ENCODE assay signal across 23 cellular contexts in the genomic region with DNA sequence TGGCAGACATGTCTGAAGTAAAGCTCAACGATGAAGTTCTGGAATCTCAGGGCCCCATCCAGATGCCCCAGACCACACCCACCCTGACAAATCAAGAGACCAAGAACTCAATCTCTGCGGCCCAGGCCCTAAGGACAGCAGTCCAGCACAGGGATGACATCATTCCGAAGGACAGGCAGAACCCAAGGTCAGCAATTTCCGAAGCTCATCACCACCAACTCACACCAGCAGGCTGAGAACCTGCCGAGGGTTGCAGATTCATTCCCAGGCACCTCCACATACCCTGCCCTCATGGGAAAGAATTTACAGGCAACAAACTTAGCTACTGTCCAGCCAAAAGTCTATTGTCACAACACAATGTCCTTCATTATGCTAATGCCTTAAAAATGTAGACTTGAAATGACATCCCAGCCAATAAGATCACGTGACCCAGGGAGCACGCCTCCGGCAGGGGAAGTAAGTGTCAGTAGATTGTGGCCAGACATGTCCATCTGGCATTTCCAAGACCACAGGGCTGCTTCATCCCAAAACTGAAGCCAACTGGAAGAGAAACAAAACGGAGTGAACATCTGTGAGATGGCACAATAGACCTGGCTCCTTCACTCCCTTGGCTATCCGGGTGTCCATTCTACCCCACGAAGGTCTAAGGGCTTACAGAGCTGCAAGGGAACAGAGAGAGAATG.
DNase-seq lines count a peak whose midpoint lies in the region; ATAC-seq and TF ChIP-seq lines count a peak whose summit lies in the region.
"Had no signal": no experiment of that assay in that cellular context is flagged by ENCODE, and none has a peak within 500 bp of the region (broad histone marks: within the 10 kb centered on the region; RNA-seq: fewer than 3 reads in every experiment).

No MANE protein-coding gene starts in this region.

- CTCF ChIA-PET in OCI-LY7 (lab: Charles Lee; ENCODE audit: unreplicated experiment) = no interaction called here

- no peaks in the 10 kb centered on the region for H3K9me3 Mint-ChIP-seq in activated naive CD8-positive, alpha-beta T cell treated with anti-CD3 and anti-CD28 coated beads for 36 hours
- H3K9me3 Mint-ChIP-seq in glutamatergic neuron (ENCODE audit: unreplicated experiment) = peaks cover 11% of the 10 kb centered on the region
- H3K9me3 Mint-ChIP-seq: CD4-positive, alpha-beta T cell; HFFc6 had no signal

- H3F3A ChIP-seq in smooth muscle cell (ENCODE audit: low read depth) = no peaks in the 10 kb centered on the region

- H3K4me1 ChIP-seq in smooth muscle cell (ENCODE audit: low read depth) = peaks cover 26% of the 10 kb centered on the region
- no peaks in the 10 kb centered on the region for H3K4me1 ChIP-seq in OCI-LY7 (ENCODE audit: insufficient read depth, low read length, poor library complexity, severe bottlenecking)
- H3K4me1 ChIP-seq: A549, Peyer's patch had no signal

- H3K9ac ChIP-seq in smooth muscle cell (ENCODE audit: low read depth) = no peak overlapping the region

- no peaks in the 10 kb centered on the region for H3K27me3 ChIP-seq in smooth muscle cell (ENCODE audit: low read depth)
- H3K27me3 ChIP-seq: Peyer's patch had no signal

- no peak for DNase-seq in Right ventricle myocardium superior
- DNase-seq in cardiac septum (ENCODE audit: low spot score) = no peak
- DNase-seq in activated naive CD8-positive, alpha-beta T cell treated with anti-CD3 and anti-CD28 coated beads for 36 hours = no peak
- DNase-seq in glutamatergic neuron = no peak
- DNase-seq in smooth muscle cell (lab: John Stamatoyannopoulos, UW; ENCODE audit: unreplicated experiment) = no peak
- DNase-seq in ureter (ENCODE audit: low spot score) = no peak
- no peak for DNase-seq in OCI-LY7 (ENCODE audit: low spot score)
- DNase-seq in iPS-NIHi11 (ENCODE audit: low spot score) = no peak
- DNase-seq: activated CD4-positive, alpha-beta T cell treated with anti-CD3 and anti-CD28 coated beads for 4 hours; activated CD8-positive, alpha-beta memory T cell treated with anti-CD3 and anti-CD28 coated beads, Interleukin-2, amount 50 U/mL, for 4 hours; activated effector memory CD4-positive, alpha-beta T cell treated with anti-CD3 and anti-CD28 coated beads, Interleukin-2, amount 50 U/mL, for 16 hours; CD4-positive, alpha-beta T cell; cerebellar nuclear complex; effector memory CD4-positive, alpha-beta T cell; HFFc6; hippocampal formation; MV-4-11; NCI-H187 treated with DMSO at 0.1 percent for 48 hours; NCI-H2227 treated with DMSO at 0.1 percent for 48 hours; stimulated activated CD4-positive, alpha-beta T cell treated with anti-CD3 and anti-CD28 coated beads, Interleukin-12 subunit alpha, Interleukin-12 subunit beta, amount 100 ng/mL, for 4 hours; T1000 had no signal

- peak overlapping the region; percentile 23 for H3K4me2 ChIP-seq in smooth muscle cell
- no peak overlapping the region for H3K4me2 ChIP-seq in OCI-LY7 (ENCODE audit: low read length)
- H3K4me2 ChIP-seq: A549 had no signal

- POLR2A ChIA-PET in OCI-LY7 (lab: Charles Lee) = no interaction called here

- TF ChIP-seq CTCF in glutamatergic neuron (IDR thresholded peaks at IDR 0.05; ENCODE audit: partially characterized antibody, unreplicated experiment) = no peak
- TF ChIP-seq CTCF in smooth muscle cell (IDR thresholded peaks at IDR 0.05; ENCODE audit: borderline replicate concordance, insufficient read depth, poor library complexity, severe bottlenecking) = no peak
- TF ChIP-seq CTCF in OCI-LY7 (conservative IDR thresholded peaks at IDR 0.05; ENCODE audit: low read length) = no peak

- no peaks in the 10 kb centered on the region for H3K27me3 Mint-ChIP-seq in activated naive CD8-positive, alpha-beta T cell treated with anti-CD3 and anti-CD28 coated beads for 36 hours
- H3K27me3 Mint-ChIP-seq in glutamatergic neuron (ENCODE audit: unreplicated experiment) = peaks cover 4% of the 10 kb centered on the region
- H3K27me3 Mint-ChIP-seq: CD4-positive, alpha-beta T cell had no signal

- H3K36me3 ChIP-seq in smooth muscle cell (ENCODE audit: low read depth) = no peaks in the 10 kb centered on the region
- H3K36me3 ChIP-seq in OCI-LY7 (ENCODE audit: insufficient read depth, low read length) = no peaks in the 10 kb centered on the region

- intact Hi-C loops in Right ventricle myocardium superior (cut with DNase I) (no loop called here), cardiac septum (cut with DNase I) (no loop called here), OCI-LY7 (cut with micrococcal nuclease; ENCODE audit: unreplicated experiment) (no loop called here)

- peaks cover 43% of the 10 kb centered on the region for H3K4me1 Mint-ChIP-seq in activated naive CD8-positive, alpha-beta T cell treated with anti-CD3 and anti-CD28 coated beads for 36 hours
- H3K4me1 Mint-ChIP-seq in glutamatergic neuron (ENCODE audit: low read depth, unreplicated experiment) = peaks cover 33% of the 10 kb centered on the region

- H3K79me2 ChIP-seq in smooth muscle cell (ENCODE audit: low read depth) = no peaks in the 10 kb centered on the region
- no peaks in the 10 kb centered on the region for H3K79me2 ChIP-seq in OCI-LY7 (ENCODE audit: insufficient read depth, low read depth, low read length)

- no peaks in the 10 kb centered on the region for H4K20me1 ChIP-seq in smooth muscle cell (ENCODE audit: low read depth)
- H4K20me1 ChIP-seq in OCI-LY7 (ENCODE audit: insufficient read depth, low read length) = no peaks in the 10 kb centered on the region

- no peaks in the 10 kb centered on the region for H3K9me2 ChIP-seq in OCI-LY7 (ENCODE audit: insufficient read depth, low read length)

- H2AFZ ChIP-seq in smooth muscle cell (ENCODE audit: low read depth) (no peak overlapping the region), OCI-LY7 (ENCODE audit: low read length) (no peak overlapping the region)

- H3K4me3 Mint-ChIP-seq in activated naive CD8-positive, alpha-beta T cell treated with anti-CD3 and anti-CD28 coated beads for 36 hours = no peak overlapping the region
- H3K4me3 Mint-ChIP-seq in glutamatergic neuron (ENCODE audit: unreplicated experiment) = no peak overlapping the region
- H3K4me3 Mint-ChIP-seq: CD4-positive, alpha-beta T cell; HFFc6 had no signal

- ATAC-seq in Right ventricle myocardium superior (ENCODE audit: poor library complexity) = peak; percentile 48
- ATAC-seq: A549 had no signal

- WGBS in smooth muscle cell (ENCODE audit: low lambda C conversion rate) = 49% methylated on average over 11 of the region's 11 CpGs

- H3K36me3 Mint-ChIP-seq in activated naive CD8-positive, alpha-beta T cell treated with anti-CD3 and anti-CD28 coated beads for 36 hours = peaks cover 26% of the 10 kb centered on the region
- no peaks in the 10 kb centered on the region for H3K36me3 Mint-ChIP-seq in glutamatergic neuron (ENCODE audit: unreplicated experiment)

- no TSS peak for BruUV-seq in OCI-LY7 (replicated peaks; lab: Mats Ljungman, UMichigan)

- peak overlapping the region; percentile 52 for H3K27ac ChIP-seq in smooth muscle cell (ENCODE audit: low read depth)
- no peak overlapping the region for H3K27ac ChIP-seq in OCI-LY7 (ENCODE audit: low read depth, low read length, poor library complexity, severe bottlenecking)
- H3K27ac ChIP-seq: A549, Peyer's patch had no signal

- peak overlapping the region; percentile 60 for H3K27ac Mint-ChIP-seq in activated naive CD8-positive, alpha-beta T cell treated with anti-CD3 and anti-CD28 coated beads for 36 hours
- peak overlapping the region; percentile 9 for H3K27ac Mint-ChIP-seq in glutamatergic neuron (ENCODE audit: unreplicated experiment)
- H3K27ac Mint-ChIP-seq: CD4-positive, alpha-beta T cell; HFFc6 had no signal

- H3K9me3 ChIP-seq in smooth muscle cell (replicated peaks; ENCODE audit: low read depth) (no peaks in the 10 kb centered on the region), OCI-LY7 (ENCODE audit: low read length) (no peaks in the 10 kb centered on the region)
- H3K9me3 ChIP-seq: A549, Peyer's patch had no signal

- no peak overlapping the region for H3K4me3 ChIP-seq in smooth muscle cell
- H3K4me3 ChIP-seq in OCI-LY7 (ENCODE audit: low read depth, low read length, poor library complexity, severe bottlenecking) = no peak overlapping the region
- H3K4me3 ChIP-seq: A549, Peyer's patch had no signal
